In genomic region chr9:130922815-130923610, GRCh38 we compare ENCODE assay signal across 1 cellular context.
TF ChIP-seq lines count a peak whose summit lies in the region.

No MANE protein-coding gene starts in this region.

TF ChIP-seq in K562, 482 proteins besides CTCF, POLR2A, EP300 and RAD21 (continued from another document and continues in another):
- TF ChIP-seq ATF6 (CRISPR knock-in tag; IDR thresholded peaks at IDR 0.05) (no peak), SP2 (IDR thresholded peaks at IDR 0.05; ENCODE audit: extremely low read depth, low read depth, low read length, poor library complexity, severe bottlenecking) (no peak), HMG20A (CRISPR knock-in tag; conservative IDR thresholded peaks at IDR 0.05) (no peak), ZNF398 (CRISPR knock-in tag; IDR thresholded peaks at IDR 0.05) (no peak), JUN (IDR thresholded peaks at IDR 0.05; ENCODE audit: borderline replicate concordance, low read depth, low read length) (0 out of 2 replicates have a peak, but pooled peaks have one; percentile 9), JUN (CRISPR knock-in tag; IDR thresholded peaks at IDR 0.05; ENCODE audit: borderline replicate concordance) (no peak), SMC3 (conservative IDR thresholded peaks at IDR 0.05; ENCODE audit: insufficient read depth, low read depth, low read length) (peak; percentile 25; the same call in 1 of the 2 replicates), RBM17 (IDR thresholded peaks at IDR 0.05; ENCODE audit: borderline replicate concordance, low read depth, low read length) (no peak), E2F6 (IDR thresholded peaks at IDR 0.05; ENCODE audit: borderline replicate concordance in 1 of 2, extremely low read depth in 1 of 2, insufficient read depth in 1 of 2, insufficient read length in 1 of 2, low read depth in 1 of 2, low read length in 1 of 2, poor library complexity in 1 of 2, severe bottlenecking in 1 of 2) (no peak), ZBTB2 (IDR thresholded peaks at IDR 0.05) (no peak), SLC30A9 (CRISPR knock-in tag; IDR thresholded peaks at IDR 0.05) (no peak), LARP7 (IDR thresholded peaks at IDR 0.05) (no peak), RCOR1 (IDR thresholded peaks at IDR 0.05; ENCODE audit: borderline replicate concordance in 1 of 2, low read depth in 2 of 2, low read length in 2 of 2) (0 out of 4 replicates have a peak, but pooled peaks of 1 of the 2 experiments have one; percentile 11), ATF3 (IDR thresholded peaks at IDR 0.05) (no peak), ATF3 (CRISPR knock-in tag; conservative IDR thresholded peaks at IDR 0.05) (peak; percentile 86), SIN3A (IDR thresholded peaks at IDR 0.05; ENCODE audit: borderline replicate concordance in 2 of 2, control insufficient read depth in 1 of 2, low read depth in 2 of 2, low read length in 2 of 2) (no peak), SUPT5H (IDR thresholded peaks at IDR 0.05) (no peak), USF1 (CRISPR knock-in tag; IDR thresholded peaks at IDR 0.05) (no peak), E4F1 (CRISPR knock-in tag; IDR thresholded peaks at IDR 0.05; ENCODE audit: borderline replicate concordance) (no peak), ZNF277 (CRISPR knock-in tag; IDR thresholded peaks at IDR 0.05; ENCODE audit: borderline replicate concordance) (no peak), FOXJ2 (tag; IDR thresholded peaks at IDR 0.05) (no peak), ZFP36 (IDR thresholded peaks at IDR 0.05; ENCODE audit: low read depth, low read length, partially characterized antibody) (peak; percentile 26), NKRF (IDR thresholded peaks at IDR 0.05; ENCODE audit: borderline replicate concordance) (no peak), CLOCK (CRISPR knock-in tag; IDR thresholded peaks at IDR 0.05; ENCODE audit: borderline replicate concordance) (no peak), HMGXB4 (CRISPR knock-in tag; IDR thresholded peaks at IDR 0.05) (peak; percentile 30; the same call in 1 of the 2 replicates), JUND (IDR thresholded peaks at IDR 0.05; ENCODE audit: borderline replicate concordance, low read depth, low read length) (no peak), JUND (tag; IDR thresholded peaks at IDR 0.05; ENCODE audit: borderline replicate concordance, low read depth, low read length) (no peak), ZNF408 (CRISPR knock-in tag; IDR thresholded peaks at IDR 0.05; ENCODE audit: low read depth) (no peak), ZHX1 (conservative IDR thresholded peaks at IDR 0.05; ENCODE audit: low read length) (no peak), TARDBP (IDR thresholded peaks at IDR 0.05) (no peak)
